ENCODE assay signal across 8 cellular contexts in genomic region chr3:107927361-107928083, GRCh38.
DNase-seq lines count a peak whose midpoint lies in the region; ATAC-seq, FAIRE-seq and TF ChIP-seq lines count a peak whose summit lies in the region.

No MANE protein-coding gene starts in this region.

- peak overlapping the region; percentile 90 for H3K4me3 Mint-ChIP-seq in activated T-helper 2 cell treated with anti-CD3 and anti-CD28 coated beads, Interferon-gamma antibody, Interleukin-2, Interleukin-4, amounts not matched to agents 10 μg/mL and 5 μg/mL and 100 μg/mL, durations not matched to agents 14 hours and 24 hours and 36 hours (ENCODE audit: low read depth)
- H3K4me3 Mint-ChIP-seq in natural killer cell treated with Interleukin-12 subunit alpha and Interleukin-12 subunit beta and Interleukin-15 and Interleukin-18, amount 100 ng/mL, for 72 hours, result peak overlapping the region; percentile 87

- H3K4me3 ChIP-seq in HUES6 (ENCODE audit: low read depth, low read length) (peak overlapping the region; percentile 69), Peyer's patch (peak overlapping the region; percentile 39 to 64 (median 48)), fibroblast of pulmonary artery (replicated peaks; ENCODE audit: low read depth, low read length) (peak overlapping the region; percentile 69)

- peak; percentile 77 for TF ChIP-seq CTCF in D721Med (IDR thresholded peaks at IDR 0.05; ENCODE audit: insufficient read depth, missing control alignments)
- peak; percentile 56 to 94 (median 78) for TF ChIP-seq CTCF in Peyer's patch (IDR thresholded peaks at IDR 0.05)
- TF ChIP-seq CTCF in fibroblast of pulmonary artery (IDR thresholded peaks at IDR 0.05; ENCODE audit: low read length, missing control alignments), result peak; percentile 88

- no peaks in the 10 kb centered on the region for H3K9me3 Mint-ChIP-seq in activated T-helper 2 cell treated with anti-CD3 and anti-CD28 coated beads, Interferon-gamma antibody, Interleukin-2, Interleukin-4, amounts not matched to agents 10 μg/mL and 5 μg/mL and 100 μg/mL, durations not matched to agents 14 hours and 24 hours and 36 hours
- no peaks in the 10 kb centered on the region for H3K9me3 Mint-ChIP-seq in natural killer cell treated with Interleukin-12 subunit alpha and Interleukin-12 subunit beta and Interleukin-15 and Interleukin-18, amount 100 ng/mL, for 72 hours

- H3K36me3 ChIP-seq in HUES6 (ENCODE audit: control insufficient read depth, insufficient read depth, low read length) (no peaks in the 10 kb centered on the region), Peyer's patch (no peaks in the 10 kb centered on the region)

- H3K27ac ChIP-seq in HUES6 (ENCODE audit: low read depth, low read length), result no peak overlapping the region
- H3K27ac ChIP-seq in Peyer's patch, result no peak overlapping the region

- H3K27ac Mint-ChIP-seq in activated T-helper 2 cell treated with anti-CD3 and anti-CD28 coated beads, Interferon-gamma antibody, Interleukin-2, Interleukin-4, amounts not matched to agents 10 μg/mL and 5 μg/mL and 100 μg/mL, durations not matched to agents 14 hours and 24 hours and 36 hours, result peak overlapping the region; percentile 77
- no peak overlapping the region for H3K27ac Mint-ChIP-seq in natural killer cell treated with Interleukin-12 subunit alpha and Interleukin-12 subunit beta and Interleukin-15 and Interleukin-18, amount 100 ng/mL, for 72 hours

- TF ChIP-seq POLR2A in Peyer's patch (IDR thresholded peaks at IDR 0.05), result no peak

- no peaks in the 10 kb centered on the region for H3K36me3 Mint-ChIP-seq in activated T-helper 2 cell treated with anti-CD3 and anti-CD28 coated beads, Interferon-gamma antibody, Interleukin-2, Interleukin-4, amounts not matched to agents 10 μg/mL and 5 μg/mL and 100 μg/mL, durations not matched to agents 14 hours and 24 hours and 36 hours (ENCODE audit: low read depth)
- no peaks in the 10 kb centered on the region for H3K36me3 Mint-ChIP-seq in natural killer cell treated with Interleukin-12 subunit alpha and Interleukin-12 subunit beta and Interleukin-15 and Interleukin-18, amount 100 ng/mL, for 72 hours

- intact Hi-C loops in activated T-helper 2 cell treated with anti-CD3 and anti-CD28 coated beads, Interferon-gamma antibody, Interleukin-2, Interleukin-4, amounts not matched to agents 10 μg/mL and 5 μg/mL and 100 μg/mL, durations not matched to agents 14 hours and 24 hours and 36 hours (cut with micrococcal nuclease), result loop anchor here (1.0 to 10.0 kb wide), 6 partner anchors 15 to 690 kb away; no protein-coding TSS in a partner anchor

- H3K9me3 ChIP-seq in HUES6 (ENCODE audit: control insufficient read depth, insufficient read depth, low read depth, low read length), result no peaks in the 10 kb centered on the region
- no peaks in the 10 kb centered on the region for H3K9me3 ChIP-seq in Peyer's patch

- DNase-seq in D721Med (ENCODE audit: insufficient read length, low spot score) (peak; percentile 20), Peyer's patch (peak; percentile 56 to 80 (median 77)), fibroblast of pulmonary artery (ENCODE audit: low read depth) (peak; percentile 83)
- peak; percentile 56 for DNase-seq in activated T-helper 2 cell treated with anti-CD3 and anti-CD28 coated beads, Interferon-gamma antibody, Interleukin-2, Interleukin-4, amounts not matched to agents 10 μg/mL and 5 μg/mL and 100 μg/mL, durations not matched to agents 14 hours and 24 hours and 36 hours (ENCODE audit: low spot score)
- peak; percentile 68 for DNase-seq in natural killer cell treated with Interleukin-12 subunit alpha and Interleukin-12 subunit beta and Interleukin-15 and Interleukin-18, amount 100 ng/mL, for 72 hours (ENCODE audit: low spot score)
- DNase-seq in stimulated activated naive CD4-positive, alpha-beta T cell treated with Interleukin-2 at 50 U/mL for 16 hours (lab: John Stamatoyannopoulos, UW), result peak; percentile 65

- H3K4me1 ChIP-seq in HUES6 (ENCODE audit: control insufficient read depth, insufficient read depth, low read length), result peaks cover 3% of the 10 kb centered on the region; the same call in 1 of the 2 replicates
- H3K4me1 ChIP-seq in Peyer's patch, result peaks cover 0 to 6% (median 0%) of the 10 kb centered on the region in 4 donors

- ATAC-seq in GM21526 (IDR thresholded peaks at IDR 0.05; ENCODE audit: low FRiP score, unreplicated experiment), result peak; percentile 96
- peak; percentile 92 to 93 for ATAC-seq in natural killer cell treated with Interleukin-12 subunit alpha and Interleukin-12 subunit beta and Interleukin-15 and Interleukin-18, amount 100 ng/mL, for 72 hours

- H3K4me1 Mint-ChIP-seq in activated T-helper 2 cell treated with anti-CD3 and anti-CD28 coated beads, Interferon-gamma antibody, Interleukin-2, Interleukin-4, amounts not matched to agents 10 μg/mL and 5 μg/mL and 100 μg/mL, durations not matched to agents 14 hours and 24 hours and 36 hours (ENCODE audit: low read depth), result peaks cover 15% of the 10 kb centered on the region
- peaks cover 0 to 12% of the 10 kb centered on the region in 2 donors for H3K4me1 Mint-ChIP-seq in natural killer cell treated with Interleukin-12 subunit alpha and Interleukin-12 subunit beta and Interleukin-15 and Interleukin-18, amount 100 ng/mL, for 72 hours (ENCODE audit: low read depth in 2 of 2)

- H3K27me3 ChIP-seq in HUES6 (ENCODE audit: control insufficient read depth, insufficient read depth, low read length) (peaks cover 17% of the 10 kb centered on the region), Peyer's patch (no peaks in the 10 kb centered on the region)

- no peak for FAIRE-seq in D721Med (lab: Jason Lieb, UNC)

- H3K27me3 Mint-ChIP-seq in activated T-helper 2 cell treated with anti-CD3 and anti-CD28 coated beads, Interferon-gamma antibody, Interleukin-2, Interleukin-4, amounts not matched to agents 10 μg/mL and 5 μg/mL and 100 μg/mL, durations not matched to agents 14 hours and 24 hours and 36 hours (ENCODE audit: low read depth), result peaks cover 14% of the 10 kb centered on the region
- peaks cover 8 to 16% of the 10 kb centered on the region in 2 donors for H3K27me3 Mint-ChIP-seq in natural killer cell treated with Interleukin-12 subunit alpha and Interleukin-12 subunit beta and Interleukin-15 and Interleukin-18, amount 100 ng/mL, for 72 hours

- H3K9ac ChIP-seq in HUES6 (ENCODE audit: low read length), result peak overlapping the region; percentile 18

Comparison
In these comparisons a context has a peak if more than half of its experiments do, and no peak if none do; other contexts are left out.
1. DNase-seq: peak in every context shown above with its lines; median percentile 83 in fibroblast of pulmonary artery; 77 in Peyer's patch; 68 in natural killer cell treated with Interleukin-12 subunit alpha and Interleukin-12 subunit beta and Interleukin-15 and Interleukin-18, amount 100 ng/mL, for 72 hours; 65 in stimulated activated naive CD4-positive, alpha-beta T cell treated with Interleukin-2 at 50 U/mL for 16 hours; 56 in activated T-helper 2 cell treated with anti-CD3 and anti-CD28 coated beads, Interferon-gamma antibody, Interleukin-2, Interleukin-4, amounts not matched to agents 10 μg/mL and 5 μg/mL and 100 μg/mL, durations not matched to agents 14 hours and 24 hours and 36 hours; 20 in D721Med.